Comparison of ENCODE assay signal across 9 cellular contexts in the genomic region with DNA sequence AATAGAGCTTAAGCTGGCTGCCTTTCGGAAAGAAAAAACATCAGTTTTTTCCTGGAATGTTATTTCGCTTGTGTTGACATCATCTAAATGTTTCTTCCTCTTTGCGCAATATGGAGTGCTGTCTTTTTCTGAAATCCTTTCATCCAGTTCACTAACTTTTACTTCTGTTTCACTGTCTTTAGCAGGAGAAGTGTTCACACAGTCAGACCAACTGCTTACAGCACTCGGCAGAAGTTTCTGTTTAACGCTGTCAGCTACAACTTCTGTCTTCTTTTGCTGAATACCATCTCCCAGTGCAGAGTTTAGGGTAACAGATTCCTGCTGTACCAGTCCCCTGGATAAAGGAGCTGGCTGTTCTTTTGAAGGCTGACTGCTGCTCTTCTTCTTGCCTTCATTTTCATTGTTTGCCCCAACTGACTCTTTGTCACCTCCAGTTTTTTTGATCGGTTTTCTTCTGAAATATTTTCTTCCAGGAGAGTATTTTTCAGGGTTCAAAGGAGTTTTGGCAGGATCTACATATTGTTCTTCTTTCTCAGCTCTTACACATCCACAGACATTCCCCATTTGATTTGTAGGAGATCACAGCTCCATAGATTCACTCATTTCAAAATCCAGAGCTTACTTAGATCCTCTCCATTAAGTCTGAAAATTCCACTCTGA. TPM values are rescaled to one million over a fixed set of nuclear protein-coding genes. Genes with fewer than 3 reads are reported as not detected.
DNase-seq lines count a peak whose midpoint lies in the region; ATAC-seq and TF ChIP-seq lines count a peak whose summit lies in the region.
"Had no signal": no experiment of that assay in that cellular context is flagged by ENCODE, and none has a peak within 500 bp of the region (broad histone marks: within the 10 kb centered on the region; RNA-seq: fewer than 3 reads in every experiment).

No MANE protein-coding gene starts in this region.

- intact Hi-C loops in testis (cut with DNase I; ENCODE audit: low total_unique reads): loop anchor here (10.0 kb wide), 1 partner anchor 48 kb away; the partner anchor contains the start of gene DST

- TF ChIP-seq POLR2A in testis (IDR thresholded peaks at IDR 0.05): no peak

- H3K36me3 ChIP-seq in testis (ENCODE audit: low read depth, missing control alignments): no peaks in the 10 kb centered on the region

- no peaks in the 10 kb centered on the region for H3K4me1 ChIP-seq in testis

- DNase-seq in HL-60 (ENCODE audit: low read depth in 1 of 2, low spot score in 1 of 2) (peak; percentile 10 to 20), brain pericyte (ENCODE audit: low read depth, low spot score) (peak; percentile 31), left lobe of liver (ENCODE audit: low spot score) (no peak), testis (no peak), COR-L47 (lab: John Stamatoyannopoulos, UW) (no peak), SHP77 treated with DMSO at 0.1 percent for 48 hours (lab: John Stamatoyannopoulos, UW) (no peak), mucosa of gallbladder (ENCODE audit: low spot score) (no peak)
- DNase-seq: activated B cell treated with CpG ODN at 0.5 μM for 24 hours had no signal

- H3K27me3 ChIP-seq in HL-60 (ENCODE audit: insufficient read depth, poor library complexity, severe bottlenecking) (no peaks in the 10 kb centered on the region), testis (no peaks in the 10 kb centered on the region)

- no peaks in the 10 kb centered on the region for H3K9me3 ChIP-seq in testis

- WGBS in testis, 2 donors: 53 to 55% methylated on average over 6 of the region's 6 CpGs

- TF ChIP-seq CTCF in HL-60 (IDR thresholded peaks at IDR 0.05; ENCODE audit: insufficient read depth, low read length) (no peak), testis (IDR thresholded peaks at IDR 0.05) (no peak)

- no peak overlapping the region for H3K27ac ChIP-seq in HL-60 (replicated peaks)
- peak overlapping the region; percentile 33 to 71 for H3K27ac ChIP-seq in testis

- H3K4me3 ChIP-seq in HL-60 (replicated peaks; ENCODE audit: insufficient read depth, low read length) (no peak overlapping the region), testis (peak overlapping the region in 1 of 2 donors; percentile 19)

- ATAC-seq in left lobe of liver: peak; percentile 47
- ATAC-seq in HG02763 (IDR thresholded peaks at IDR 0.05; ENCODE audit: unreplicated experiment): no peak

RNA-seq across cellular contexts. Expression of gene DST, which starts 50.0 kb away (rescaled TPM):
- total RNA-seq in left lobe of liver (86.5 TPM), testis (100 to 1,000 TPM; 175 to 221 TPM), mucosa of gallbladder (236 TPM)
- polyA plus RNA-seq in testis (ENCODE audit: insufficient read depth, low read depth, low replicate concordance): 94.8 TPM

Comparison
In these comparisons a context has a peak if more than half of its experiments do, and no peak if none do; other contexts are left out.
1. DNase-seq: peak in HL-60 (2 of 2) and brain pericyte (single experiment); none in left lobe of liver (single experiment), testis (single experiment), COR-L47 (single experiment), SHP77 treated with DMSO at 0.1 percent for 48 hours (single experiment) and mucosa of gallbladder (single experiment).